Comparison of ENCODE assay signal across 8 cellular contexts in genomic region chr10:25226775-25227682, GRCh38. TPM values are rescaled to one million over a fixed set of nuclear protein-coding genes. Genes with fewer than 3 reads are reported as not detected.
DNase-seq lines count a peak whose midpoint lies in the region; ATAC-seq, FAIRE-seq and TF ChIP-seq lines count a peak whose summit lies in the region.

No MANE protein-coding gene starts in this region.

- TF ChIP-seq CTCF in GM20000 (IDR thresholded peaks at IDR 0.05; ENCODE audit: extremely low read depth, missing control alignments) (peak; percentile 52), bronchial epithelial cell (IDR thresholded peaks at IDR 0.05; ENCODE audit: insufficient read depth, low read length, severe bottlenecking) (peak; percentile 60), natural killer cell (IDR thresholded peaks at IDR 0.05) (no peak)

- no peaks in the 10 kb centered on the region for H3K36me3 Mint-ChIP-seq in natural killer cell

- FAIRE-seq in bronchial epithelial cell (lab: Jason Lieb, UNC) = no peak

- DNase-seq in DMS114 treated with DMSO at 0.1 percent for 48 hours (lab: John Stamatoyannopoulos, UW; ENCODE audit: unreplicated experiment) = peak; percentile 42
- peak; percentile 11 for DNase-seq in GM20000 (ENCODE audit: low spot score)
- DNase-seq in NCI-H526 (lab: John Stamatoyannopoulos, UW) = peak; percentile 17 to 58
- DNase-seq in bronchial epithelial cell (ENCODE audit: low read depth) = peak; percentile 42
- DNase-seq in left kidney (ENCODE audit: low read depth, low spot score) = peak; percentile 82
- no peak for DNase-seq in natural killer cell

- H3K36me3 ChIP-seq in bronchial epithelial cell (ENCODE audit: control insufficient read depth, insufficient read depth, low read length) = no peaks in the 10 kb centered on the region

- no peak overlapping the region for H3K4me3 Mint-ChIP-seq in natural killer cell

- no peak overlapping the region for H3K4me3 ChIP-seq in bronchial epithelial cell (ENCODE audit: low read depth, low read length)

- ATAC-seq in natural killer cell = no peak
- ATAC-seq in HG03139 (IDR thresholded peaks at IDR 0.05; ENCODE audit: unreplicated experiment) = no peak
- ATAC-seq in GM18873 (IDR thresholded peaks at IDR 0.05; ENCODE audit: low FRiP score, unreplicated experiment) = no peak

- no peak overlapping the region for H3K27ac Mint-ChIP-seq in natural killer cell

- H3K9me3 Mint-ChIP-seq in natural killer cell = peaks cover 2 to 5% of the 10 kb centered on the region in 2 donors

- intact Hi-C loops in natural killer cell (cut with micrococcal nuclease) = no loop called here

- H3K27me3 Mint-ChIP-seq in natural killer cell (ENCODE audit: low read depth in 2 of 2) = no peaks in the 10 kb centered on the region

- H3K4me1 Mint-ChIP-seq in natural killer cell = no peaks in the 10 kb centered on the region

- H3K27me3 ChIP-seq in bronchial epithelial cell (ENCODE audit: control insufficient read depth, insufficient read depth, low read length) = no peaks in the 10 kb centered on the region

RNA-seq across cellular contexts. Expression of gene GPR158, which starts 52.2 kb away (rescaled TPM):
- total RNA-seq in bronchial epithelial cell (under 0.01 TPM in 1 of 2 replicates, not detected in the other), natural killer cell (not detected)
